Comparison of ENCODE assay signal across 1 cellular context in the genomic region with DNA sequence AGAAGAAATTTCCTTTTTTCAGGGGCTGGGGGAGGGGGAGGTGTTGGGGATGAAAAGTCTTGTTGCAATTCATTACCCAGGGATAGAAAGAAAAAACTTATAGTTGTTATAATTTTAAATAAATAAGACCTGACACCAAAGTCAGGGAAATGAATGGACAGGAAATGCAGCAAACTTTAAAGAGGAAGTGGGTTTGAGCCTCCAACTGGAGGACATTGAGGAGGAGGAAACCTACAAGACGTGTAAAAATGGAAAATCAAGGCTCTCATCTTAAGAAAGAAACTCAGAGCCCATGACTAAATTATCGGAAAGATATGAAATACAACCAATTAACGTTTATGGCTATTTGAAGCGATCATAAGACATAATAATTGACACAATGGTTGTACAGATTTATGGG.
TF ChIP-seq lines count a peak whose summit lies in the region.

No MANE protein-coding gene starts in this region.

TF ChIP-seq in K562, 482 proteins besides CTCF, POLR2A, EP300 and RAD21 (continued from another document):
- TF ChIP-seq, protein P1, sequence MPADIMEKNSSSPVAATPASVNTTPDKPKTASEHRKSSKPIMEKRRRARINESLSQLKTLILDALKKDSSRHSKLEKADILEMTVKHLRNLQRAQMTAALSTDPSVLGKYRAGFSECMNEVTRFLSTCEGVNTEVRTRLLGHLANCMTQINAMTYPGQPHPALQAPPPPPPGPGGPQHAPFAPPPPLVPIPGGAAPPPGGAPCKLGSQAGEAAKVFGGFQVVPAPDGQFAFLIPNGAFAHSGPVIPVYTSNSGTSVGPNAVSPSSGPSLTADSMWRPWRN (IDR thresholded peaks at IDR 0.05; ENCODE audit: low read depth), result no peak
- TF ChIP-seq NR2C2 (CRISPR knock-in tag; IDR thresholded peaks at IDR 0.05) (no peak), NR2C2 (tag; IDR thresholded peaks at IDR 0.05) (no peak), FOXJ3 (CRISPR knock-in tag; IDR thresholded peaks at IDR 0.05) (no peak), RNF2 (IDR thresholded peaks at IDR 0.05) (no peak), RFX5 (IDR thresholded peaks at IDR 0.05; ENCODE audit: low read depth, low read length) (no peak), ZNF121 (CRISPR knock-in tag; conservative IDR thresholded peaks at IDR 0.05) (no peak), GABPA (tag; conservative IDR thresholded peaks at IDR 0.05; ENCODE audit: low read depth) (peak; percentile 35), CREBBP (IDR thresholded peaks at IDR 0.05; ENCODE audit: low read depth, low read length) (no peak), CXXC5 (CRISPR knock-in tag; IDR thresholded peaks at IDR 0.05) (no peak), ZFPM2 (CRISPR knock-in tag; IDR thresholded peaks at IDR 0.05) (no peak), TAF7 (tag; IDR thresholded peaks at IDR 0.05) (no peak), TRIM28 (IDR thresholded peaks at IDR 0.05) (no peak)
- TF ChIP-seq, protein P2, sequence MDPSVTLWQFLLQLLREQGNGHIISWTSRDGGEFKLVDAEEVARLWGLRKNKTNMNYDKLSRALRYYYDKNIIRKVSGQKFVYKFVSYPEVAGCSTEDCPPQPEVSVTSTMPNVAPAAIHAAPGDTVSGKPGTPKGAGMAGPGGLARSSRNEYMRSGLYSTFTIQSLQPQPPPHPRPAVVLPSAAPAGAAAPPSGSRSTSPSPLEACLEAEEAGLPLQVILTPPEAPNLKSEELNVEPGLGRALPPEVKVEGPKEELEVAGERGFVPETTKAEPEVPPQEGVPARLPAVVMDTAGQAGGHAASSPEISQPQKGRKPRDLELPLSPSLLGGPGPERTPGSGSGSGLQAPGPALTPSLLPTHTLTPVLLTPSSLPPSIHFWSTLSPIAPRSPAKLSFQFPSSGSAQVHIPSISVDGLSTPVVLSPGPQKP (CRISPR knock-in tag; IDR thresholded peaks at IDR 0.05), result no peak
- TF ChIP-seq, protein P3, sequence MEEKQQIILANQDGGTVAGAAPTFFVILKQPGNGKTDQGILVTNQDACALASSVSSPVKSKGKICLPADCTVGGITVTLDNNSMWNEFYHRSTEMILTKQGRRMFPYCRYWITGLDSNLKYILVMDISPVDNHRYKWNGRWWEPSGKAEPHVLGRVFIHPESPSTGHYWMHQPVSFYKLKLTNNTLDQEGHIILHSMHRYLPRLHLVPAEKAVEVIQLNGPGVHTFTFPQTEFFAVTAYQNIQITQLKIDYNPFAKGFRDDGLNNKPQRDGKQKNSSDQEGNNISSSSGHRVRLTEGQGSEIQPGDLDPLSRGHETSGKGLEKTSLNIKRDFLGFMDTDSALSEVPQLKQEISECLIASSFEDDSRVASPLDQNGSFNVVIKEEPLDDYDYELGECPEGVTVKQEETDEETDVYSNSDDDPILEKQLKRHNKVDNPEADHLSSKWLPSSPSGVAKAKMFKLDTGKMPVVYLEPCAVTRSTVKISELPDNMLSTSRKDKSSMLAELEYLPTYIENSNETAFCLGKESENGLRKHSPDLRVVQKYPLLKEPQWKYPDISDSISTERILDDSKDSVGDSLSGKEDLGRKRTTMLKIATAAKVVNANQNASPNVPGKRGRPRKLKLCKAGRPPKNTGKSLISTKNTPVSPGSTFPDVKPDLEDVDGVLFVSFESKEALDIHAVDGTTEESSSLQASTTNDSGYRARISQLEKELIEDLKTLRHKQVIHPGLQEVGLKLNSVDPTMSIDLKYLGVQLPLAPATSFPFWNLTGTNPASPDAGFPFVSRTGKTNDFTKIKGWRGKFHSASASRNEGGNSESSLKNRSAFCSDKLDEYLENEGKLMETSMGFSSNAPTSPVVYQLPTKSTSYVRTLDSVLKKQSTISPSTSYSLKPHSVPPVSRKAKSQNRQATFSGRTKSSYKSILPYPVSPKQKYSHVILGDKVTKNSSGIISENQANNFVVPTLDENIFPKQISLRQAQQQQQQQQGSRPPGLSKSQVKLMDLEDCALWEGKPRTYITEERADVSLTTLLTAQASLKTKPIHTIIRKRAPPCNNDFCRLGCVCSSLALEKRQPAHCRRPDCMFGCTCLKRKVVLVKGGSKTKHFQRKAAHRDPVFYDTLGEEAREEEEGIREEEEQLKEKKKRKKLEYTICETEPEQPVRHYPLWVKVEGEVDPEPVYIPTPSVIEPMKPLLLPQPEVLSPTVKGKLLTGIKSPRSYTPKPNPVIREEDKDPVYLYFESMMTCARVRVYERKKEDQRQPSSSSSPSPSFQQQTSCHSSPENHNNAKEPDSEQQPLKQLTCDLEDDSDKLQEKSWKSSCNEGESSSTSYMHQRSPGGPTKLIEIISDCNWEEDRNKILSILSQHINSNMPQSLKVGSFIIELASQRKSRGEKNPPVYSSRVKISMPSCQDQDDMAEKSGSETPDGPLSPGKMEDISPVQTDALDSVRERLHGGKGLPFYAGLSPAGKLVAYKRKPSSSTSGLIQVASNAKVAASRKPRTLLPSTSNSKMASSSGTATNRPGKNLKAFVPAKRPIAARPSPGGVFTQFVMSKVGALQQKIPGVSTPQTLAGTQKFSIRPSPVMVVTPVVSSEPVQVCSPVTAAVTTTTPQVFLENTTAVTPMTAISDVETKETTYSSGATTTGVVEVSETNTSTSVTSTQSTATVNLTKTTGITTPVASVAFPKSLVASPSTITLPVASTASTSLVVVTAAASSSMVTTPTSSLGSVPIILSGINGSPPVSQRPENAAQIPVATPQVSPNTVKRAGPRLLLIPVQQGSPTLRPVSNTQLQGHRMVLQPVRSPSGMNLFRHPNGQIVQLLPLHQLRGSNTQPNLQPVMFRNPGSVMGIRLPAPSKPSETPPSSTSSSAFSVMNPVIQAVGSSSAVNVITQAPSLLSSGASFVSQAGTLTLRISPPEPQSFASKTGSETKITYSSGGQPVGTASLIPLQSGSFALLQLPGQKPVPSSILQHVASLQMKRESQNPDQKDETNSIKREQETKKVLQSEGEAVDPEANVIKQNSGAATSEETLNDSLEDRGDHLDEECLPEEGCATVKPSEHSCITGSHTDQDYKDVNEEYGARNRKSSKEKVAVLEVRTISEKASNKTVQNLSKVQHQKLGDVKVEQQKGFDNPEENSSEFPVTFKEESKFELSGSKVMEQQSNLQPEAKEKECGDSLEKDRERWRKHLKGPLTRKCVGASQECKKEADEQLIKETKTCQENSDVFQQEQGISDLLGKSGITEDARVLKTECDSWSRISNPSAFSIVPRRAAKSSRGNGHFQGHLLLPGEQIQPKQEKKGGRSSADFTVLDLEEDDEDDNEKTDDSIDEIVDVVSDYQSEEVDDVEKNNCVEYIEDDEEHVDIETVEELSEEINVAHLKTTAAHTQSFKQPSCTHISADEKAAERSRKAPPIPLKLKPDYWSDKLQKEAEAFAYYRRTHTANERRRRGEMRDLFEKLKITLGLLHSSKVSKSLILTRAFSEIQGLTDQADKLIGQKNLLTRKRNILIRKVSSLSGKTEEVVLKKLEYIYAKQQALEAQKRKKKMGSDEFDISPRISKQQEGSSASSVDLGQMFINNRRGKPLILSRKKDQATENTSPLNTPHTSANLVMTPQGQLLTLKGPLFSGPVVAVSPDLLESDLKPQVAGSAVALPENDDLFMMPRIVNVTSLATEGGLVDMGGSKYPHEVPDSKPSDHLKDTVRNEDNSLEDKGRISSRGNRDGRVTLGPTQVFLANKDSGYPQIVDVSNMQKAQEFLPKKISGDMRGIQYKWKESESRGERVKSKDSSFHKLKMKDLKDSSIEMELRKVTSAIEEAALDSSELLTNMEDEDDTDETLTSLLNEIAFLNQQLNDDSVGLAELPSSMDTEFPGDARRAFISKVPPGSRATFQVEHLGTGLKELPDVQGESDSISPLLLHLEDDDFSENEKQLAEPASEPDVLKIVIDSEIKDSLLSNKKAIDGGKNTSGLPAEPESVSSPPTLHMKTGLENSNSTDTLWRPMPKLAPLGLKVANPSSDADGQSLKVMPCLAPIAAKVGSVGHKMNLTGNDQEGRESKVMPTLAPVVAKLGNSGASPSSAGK (IDR thresholded peaks at IDR 0.05), result no peak
